14 cellular contexts compared by ENCODE assay signal in the genomic region with DNA sequence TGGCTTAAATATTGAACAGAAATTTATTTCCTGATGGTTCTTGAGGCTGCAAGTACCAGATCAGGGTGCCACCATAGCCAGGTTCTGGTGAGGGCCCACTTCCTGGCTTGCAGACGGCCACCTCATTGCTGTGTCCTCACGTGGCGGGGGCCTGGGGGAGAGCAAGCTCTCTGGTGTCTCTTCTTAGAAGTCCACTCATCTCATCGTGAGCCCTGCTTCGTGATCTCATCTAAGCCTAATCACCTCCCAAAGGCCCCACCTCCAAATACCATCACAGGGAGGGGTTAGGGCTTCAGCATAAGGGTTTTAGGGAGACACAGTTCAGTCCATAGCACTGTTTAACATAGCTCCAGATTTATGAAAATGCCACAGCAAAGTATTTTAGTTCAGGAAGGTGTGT.
"Had no signal": no experiment of that assay in that cellular context is flagged by ENCODE, and none has a peak within 500 bp of the region (broad histone marks: within the 10 kb centered on the region; RNA-seq: fewer than 3 reads in every experiment).

No MANE protein-coding gene starts in this region.

- H3K4me1 ChIP-seq: heart left ventricle, psoas muscle, thyroid gland, uterus had no signal

- H3K4me3 ChIP-seq: heart left ventricle, mucosa of descending colon, psoas muscle, smooth muscle cell, thyroid gland, uterus had no signal

- DNase-seq: dermis blood vessel endothelial cell; erythroblast; hippocampal formation; mesendoderm; mucosa of descending colon; psoas muscle; stimulated activated CD4-positive, alpha-beta T cell treated with anti-CD3 and anti-CD28 coated beads, Interleukin-2, amount 100 ng/mL, for 48 hours; stimulated activated naive CD4-positive, alpha-beta T cell treated with Interleukin-2 at 50 U/mL for 16 hours; thyroid gland; uterus had no signal

- H3K27me3 ChIP-seq: heart left ventricle, neutrophil, thyroid gland, uterus had no signal

- H3K36me3 ChIP-seq: thyroid gland, uterus had no signal

- ATAC-seq: heart left ventricle; mucosa of descending colon; naive thymus-derived CD8-positive, alpha-beta T cell; psoas muscle had no signal

- H3K27ac ChIP-seq: heart left ventricle, neutrophil, psoas muscle, thyroid gland, uterus had no signal

- H3K9me3 ChIP-seq: heart left ventricle, mucosa of descending colon, neutrophil, psoas muscle, thyroid gland, uterus had no signal
